ENCODE assay signal across 1 cellular context in genomic region chr4:119300388-119301131, GRCh38.
A peak's percentile ranks its signal among the peaks of the same experiment; 100 is the strongest.
TF ChIP-seq lines count a peak whose summit lies in the region.

No MANE protein-coding gene starts in this region.

TF ChIP-seq in GM23338, 12 proteins besides CTCF, POLR2A, EP300 and RAD21:
- TF ChIP-seq ZNF462 (CRISPR knock-in tag; IDR thresholded peaks at IDR 0.05), result no peak
- TF ChIP-seq ZNF114 (CRISPR knock-in tag; IDR thresholded peaks at IDR 0.05), result no peak
- no peak for TF ChIP-seq EZH2phosphoT487 (IDR thresholded peaks at IDR 0.05; ENCODE audit: unreplicated experiment)
- peak; percentile 84 for TF ChIP-seq POLR2AphosphoS5 (IDR thresholded peaks at IDR 0.05; ENCODE audit: low read depth)
